Comparison of ENCODE assay signal across 11 cellular contexts in the genomic region with DNA sequence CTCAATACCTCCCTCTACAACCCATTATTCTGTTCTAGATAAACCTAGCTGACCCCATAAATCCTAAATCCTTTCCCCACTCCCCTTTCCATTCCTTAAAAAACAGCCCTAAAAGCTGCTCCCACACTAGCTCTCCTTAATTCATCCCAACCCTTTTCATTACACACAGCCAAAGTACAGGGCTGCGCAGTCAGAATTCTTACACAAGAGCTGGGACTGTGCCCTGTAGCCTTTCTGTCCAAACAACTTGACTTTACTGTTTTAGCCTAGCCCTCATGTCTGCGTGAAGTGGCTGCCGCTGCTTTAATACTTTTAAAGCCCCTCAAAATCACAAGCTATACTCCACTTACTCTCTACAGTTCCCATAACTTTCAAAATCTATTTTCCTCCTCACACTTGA. TPM values are rescaled to one million over a fixed set of nuclear protein-coding genes. Genes with fewer than 3 reads are reported as not detected.
"Had no signal": no experiment of that assay in that cellular context is flagged by ENCODE, and none has a peak within 500 bp of the region (broad histone marks: within the 10 kb centered on the region; RNA-seq: fewer than 3 reads in every experiment).

No MANE protein-coding gene starts in this region.

RNA-seq across cellular contexts. Expression of a gene that starts 23.9 kb away (rescaled TPM):
- total RNA-seq: OCI-LY7, PC-3, PC-9, Peyer's patch, Right ventricle myocardium inferior, Right ventricle myocardium superior, RPMI7951, SJCRH30, SJSA1, SK-MEL-5 had no signal
- polyA plus RNA-seq: SK-N-SH had no signal

RNA-seq across cellular contexts. Expression of a gene that starts 55.9 kb away (rescaled TPM):
- total RNA-seq: OCI-LY7, PC-3, PC-9, Peyer's patch, Right ventricle myocardium inferior, Right ventricle myocardium superior, RPMI7951, SJCRH30, SJSA1, SK-MEL-5 had no signal
- polyA plus RNA-seq: SK-N-SH had no signal
